ENCODE assay signal across 17 cellular contexts in genomic region chr6:3405679-3406078, GRCh38. TPM values are rescaled to one million over a fixed set of nuclear protein-coding genes. Genes with fewer than 3 reads are reported as not detected.
A peak's percentile ranks its signal among the peaks of the same experiment; 100 is the strongest.
DNase-seq lines count a peak whose midpoint lies in the region; ATAC-seq, FAIRE-seq and TF ChIP-seq lines count a peak whose summit lies in the region.
"Had no signal": no experiment of that assay in that cellular context is flagged by ENCODE, and none has a peak within 500 bp of the region (broad histone marks: within the 10 kb centered on the region; RNA-seq: fewer than 3 reads in every experiment).

No MANE protein-coding gene starts in this region.

- H3K4me3 ChIP-seq in AG10803 (ENCODE audit: low read length): no peak overlapping the region
- H3K4me3 ChIP-seq in fibroblast of pulmonary artery (replicated peaks; ENCODE audit: low read depth, low read length): no peak overlapping the region
- H3K4me3 ChIP-seq in pancreas: no peak overlapping the region
- H3K4me3 ChIP-seq: adrenal gland; BLaER1 treated with 17β-estradiol and CSF1 and Interleukin-3, amounts not matched to agents 10 nM and 100 nM; neural progenitor cell; SJCRH30 had no signal

- FAIRE-seq in pancreas (lab: Jason Lieb, UNC) (no peak), GM12892 (lab: Jason Lieb, UNC) (no peak)
- FAIRE-seq: endothelial cell of umbilical vein, islet of Langerhans had no signal

- DNase-seq in AG10803 (ENCODE audit: low read depth) (peak; percentile 75), amniotic epithelial cell (ENCODE audit: low read depth) (peak; percentile 50), fibroblast of pulmonary artery (ENCODE audit: low read depth) (peak; percentile 76), pancreas (no peak), midbrain (lab: John Stamatoyannopoulos, UW) (no peak), GM12892 (ENCODE audit: insufficient read length) (no peak)
- DNase-seq in stimulated activated CD4-positive, alpha-beta T cell treated with anti-CD3 and anti-CD28 coated beads, Interleukin-2, amount 100 ng/mL, for 24 hours: no peak
- DNase-seq: adrenal gland; NCI-H1417; NCI-H748 treated with DMSO at 0.1 percent for 48 hours; SJCRH30; stimulated activated CD8-positive, alpha-beta memory T cell treated with anti-CD3 and anti-CD28 coated beads, Interleukin-4, amount 100 ng/mL, for 48 hours had no signal

- intact Hi-C loops in pancreas (cut with DNase I): no loop called here

- H3K27ac ChIP-seq in pancreas: peak overlapping the region in 2 of 4 donors; percentile 46 to 48
- H3K27ac ChIP-seq: BLaER1 treated with 17β-estradiol and CSF1 and Interleukin-3, amounts not matched to agents 10 nM and 100 nM; neural progenitor cell; SJCRH30 had no signal

- no peaks in the 10 kb centered on the region for H3K36me3 ChIP-seq in pancreas
- H3K36me3 ChIP-seq: adrenal gland; BLaER1 treated with 17β-estradiol and CSF1 and Interleukin-3, amounts not matched to agents 10 nM and 100 nM; neural progenitor cell; SJCRH30 had no signal

- peaks cover 22 to 59% (median 44%) of the 10 kb centered on the region in 3 donors for H3K4me1 ChIP-seq in pancreas
- H3K4me1 ChIP-seq: SJCRH30 had no signal

- no peaks in the 10 kb centered on the region for H3K9me3 ChIP-seq in pancreas
- H3K9me3 ChIP-seq: adrenal gland; BLaER1 treated with 17β-estradiol and CSF1 and Interleukin-3, amounts not matched to agents 10 nM and 100 nM; SJCRH30 had no signal

- TF ChIP-seq POLR2A in GM12892 (IDR thresholded peaks at IDR 0.05; ENCODE audit: low read depth, low read length): no peak

- peak in 3 of 4 donors; percentile 28 to 53 (median 29) for ATAC-seq in pancreas
- ATAC-seq in HG03378 (IDR thresholded peaks at IDR 0.05; ENCODE audit: unreplicated experiment): no peak

- no peak for TF ChIP-seq CTCF in AG10803 (conservative IDR thresholded peaks at IDR 0.05; ENCODE audit: low read length)
- TF ChIP-seq CTCF in fibroblast of pulmonary artery (IDR thresholded peaks at IDR 0.05; ENCODE audit: low read length, missing control alignments): no peak
- no peak for TF ChIP-seq CTCF in pancreas (IDR thresholded peaks at IDR 0.05)

- H3K27me3 ChIP-seq in pancreas: no peaks in the 10 kb centered on the region
- H3K27me3 ChIP-seq: adrenal gland; BLaER1 treated with 17β-estradiol and CSF1 and Interleukin-3, amounts not matched to agents 10 nM and 100 nM; neural progenitor cell; SJCRH30 had no signal

RNA-seq across cellular contexts. Expression of gene SLC22A23, which starts 51.2 kb away (rescaled TPM):
- 10 to 100 TPM; 12.6 to 27.9 (median 15.9) TPM for total RNA-seq in pancreas
- 1 to 10 TPM; 4.9 to 7.6 TPM for polyA plus RNA-seq in pancreas
- polyA plus RNA-seq in GM12892 (2012; ENCODE audit: missing spikeins): 0.87 TPM

Comparison
In these comparisons a context has a peak if more than half of its experiments do, and no peak if none do; other contexts are left out.
1. DNase-seq: peak in AG10803 (single experiment), amniotic epithelial cell (single experiment) and fibroblast of pulmonary artery (single experiment); none in pancreas (0 of 6), stimulated activated CD4-positive, alpha-beta T cell treated with anti-CD3 and anti-CD28 coated beads, Interleukin-2, amount 100 ng/mL, for 24 hours (0 of 2), midbrain (single experiment) and GM12892 (single experiment).